Comparison of ENCODE assay signal across 8 cellular contexts in the genomic region with DNA sequence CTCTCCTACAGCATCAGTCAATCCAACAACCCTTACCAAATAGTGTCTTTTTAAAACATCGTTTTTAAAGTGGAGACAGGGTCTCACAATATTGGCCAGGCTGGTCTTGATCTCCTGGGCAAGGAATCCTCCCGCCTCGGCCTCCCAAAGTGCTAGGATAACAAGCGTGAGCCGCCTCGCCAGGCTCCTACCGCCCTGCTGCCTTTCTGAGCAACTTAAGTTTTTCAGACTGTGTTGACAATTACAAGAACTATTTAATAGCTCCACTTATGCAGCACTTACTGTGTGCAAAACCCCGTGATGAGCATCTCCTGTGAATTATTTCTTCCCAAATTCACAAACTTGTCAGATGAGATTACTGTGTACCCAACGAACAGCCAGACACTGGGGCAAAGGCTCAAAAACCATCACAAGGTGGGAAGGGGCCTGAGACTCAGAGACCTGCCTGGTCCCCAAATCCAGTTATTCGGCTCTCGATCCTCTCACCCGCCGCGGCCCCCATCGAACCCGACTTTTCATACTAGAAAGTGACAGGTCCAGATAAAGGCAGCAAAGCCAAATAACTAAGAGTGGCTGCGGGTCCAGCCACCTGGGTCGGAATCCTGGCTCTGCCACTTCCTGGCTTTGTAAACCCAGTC. TPM values are rescaled to one million over a fixed set of nuclear protein-coding genes. Genes with fewer than 3 reads are reported as not detected.
DNase-seq lines count a peak whose midpoint lies in the region; ATAC-seq and TF ChIP-seq lines count a peak whose summit lies in the region.

No MANE protein-coding gene starts in this region.

- H3K36me3 Mint-ChIP-seq in naive B cell = no peaks in the 10 kb centered on the region

- H3K4me3 Mint-ChIP-seq in naive B cell = peak overlapping the region; percentile 90 to 99 (median 97)

- peak overlapping the region; percentile 85 for H3K4me3 ChIP-seq in AG09309 (ENCODE audit: control insufficient read depth, low read depth, low read length)
- H3K4me3 ChIP-seq in colonic mucosa = peak overlapping the region; percentile 88

- peaks cover 17% of the 10 kb centered on the region for H3K4me1 ChIP-seq in colonic mucosa

- H3K36me3 ChIP-seq in KOPT-K1 (ENCODE audit: insufficient read depth, low read length) (peaks cover 55% of the 10 kb centered on the region), colonic mucosa (peaks cover 4% of the 10 kb centered on the region)

- intact Hi-C loops in colonic mucosa (cut with DNase I) = loop anchor here (10.0 kb wide), 1 partner anchor 294 kb away; the partner anchor contains the start of gene EMP3

- peaks cover 43 to 51% (median 50%) of the 10 kb centered on the region in 3 donors for H3K4me1 Mint-ChIP-seq in naive B cell

- H3K9me3 ChIP-seq in KOPT-K1 (ENCODE audit: insufficient read depth, low read length, poor library complexity, severe bottlenecking) (no peaks in the 10 kb centered on the region), colonic mucosa (no peaks in the 10 kb centered on the region)

- peak overlapping the region; percentile 60 to 100 for H3K9ac ChIP-seq in colonic mucosa (ENCODE audit: low read depth in 2 of 2, low read length in 2 of 2)

- ATAC-seq in naive B cell (ENCODE audit: low read depth in 2 of 2) (no peak), GM19463 (IDR thresholded peaks at IDR 0.05; ENCODE audit: unreplicated experiment) (no peak)

- H3K27ac Mint-ChIP-seq in naive B cell = peak overlapping the region; percentile 96 to 98 (median 98)

- H3K27ac ChIP-seq in KOPT-K1 (ENCODE audit: low read depth, low read length, poor library complexity, severe bottlenecking) = peak overlapping the region; percentile 88
- H3K27ac ChIP-seq in colonic mucosa = peak overlapping the region; percentile 93

- TF ChIP-seq CTCF in AG09309 (IDR thresholded peaks at IDR 0.05; ENCODE audit: control insufficient read depth, insufficient read depth, low read depth, low read length, missing control alignments) = no peak
- no peak for TF ChIP-seq CTCF in colonic mucosa (IDR thresholded peaks at IDR 0.05)

- DNase-seq in AG09309 (ENCODE audit: low read depth) = no peak
- peak; percentile 37 for DNase-seq in colonic mucosa
- DNase-seq in naive B cell = no peak
- no peak for DNase-seq in NK-92 treated with Interleukin-12 subunit alpha and Interleukin-12 subunit beta, amount 100 ng/mL, for 24 hours (lab: John Stamatoyannopoulos, UW)
- DNase-seq in NCI-H1048 (lab: John Stamatoyannopoulos, UW) = no peak
- DNase-seq in dermis blood vessel endothelial cell = no peak

- no peaks in the 10 kb centered on the region for H3K27me3 ChIP-seq in colonic mucosa

- no peaks in the 10 kb centered on the region for H3K9me3 Mint-ChIP-seq in naive B cell

- H3K27me3 Mint-ChIP-seq in naive B cell = no peaks in the 10 kb centered on the region

RNA-seq across cellular contexts. Expression of gene RPL18, which starts 0.6 kb away (rescaled TPM):
- total RNA-seq in colonic mucosa (1,000 to 10,000 TPM; 1,499 to 1,736 TPM), dermis blood vessel endothelial cell (1,626 and 2,230 TPM in 2 replicates)
- polyA plus RNA-seq in naive B cell (ENCODE audit: low read depth in 6 of 6) = 1,000 to 10,000 TPM; 1,850 to 2,706 (median 2,170) TPM

RNA-seq across cellular contexts. Expression of gene SPHK2, which starts 0.9 kb away (rescaled TPM):
- total RNA-seq in colonic mucosa = 10 to 100 TPM; 36.2 to 48.4 TPM
- 10 to 100 TPM in 4 of 6 donors, 1 to 10 TPM in 2; 5.6 to 16.5 (median 10.8) TPM for polyA plus RNA-seq in naive B cell (ENCODE audit: low read depth in 6 of 6)
- total RNA-seq in dermis blood vessel endothelial cell = 8.8 and 12.6 TPM in 2 replicates

RNA-seq across cellular contexts. Expression of gene FAM83E, which starts 3.5 kb away (rescaled TPM):
- 100 to 1,000 TPM; 150 to 198 TPM for total RNA-seq in colonic mucosa
- polyA plus RNA-seq in naive B cell (ENCODE audit: low read depth in 6 of 6) = under 1 TPM in 1 of 6 donors, not detected in 5; 0.18 TPM
- total RNA-seq in dermis blood vessel endothelial cell = 0.51 TPM in 1 of 2 replicates, not detected in the other

RNA-seq across cellular contexts. Expression of gene SPACA4, which starts 11.9 kb away (rescaled TPM):
- total RNA-seq in colonic mucosa = under 1 TPM in 1 of 2 donors, not detected in 1; 0.27 TPM
- polyA plus RNA-seq in naive B cell (ENCODE audit: low read depth in 6 of 6) = not detected
- not detected in 2 replicates for total RNA-seq in dermis blood vessel endothelial cell

RNA-seq across cellular contexts. Expression of gene DBP, which starts 18.8 kb away (rescaled TPM):
- 1 to 10 TPM; 4.7 to 8.9 TPM for total RNA-seq in colonic mucosa
- polyA plus RNA-seq in naive B cell (ENCODE audit: low read depth in 6 of 6) = 10 to 100 TPM; 27.6 to 73.8 (median 46.4) TPM
- 1.6 and 3.1 TPM in 2 replicates for total RNA-seq in dermis blood vessel endothelial cell

Comparison
In these comparisons a context has a peak if more than half of its experiments do, and no peak if none do; other contexts are left out.
1. RNA of gene FAM83E, which starts 3.5 kb away (total RNA-seq): 150 to 198 TPM in colonic mucosa; 0.51 TPM in dermis blood vessel endothelial cell; every median in the first group is over 10 times any median in the second.